In the genomic region with DNA sequence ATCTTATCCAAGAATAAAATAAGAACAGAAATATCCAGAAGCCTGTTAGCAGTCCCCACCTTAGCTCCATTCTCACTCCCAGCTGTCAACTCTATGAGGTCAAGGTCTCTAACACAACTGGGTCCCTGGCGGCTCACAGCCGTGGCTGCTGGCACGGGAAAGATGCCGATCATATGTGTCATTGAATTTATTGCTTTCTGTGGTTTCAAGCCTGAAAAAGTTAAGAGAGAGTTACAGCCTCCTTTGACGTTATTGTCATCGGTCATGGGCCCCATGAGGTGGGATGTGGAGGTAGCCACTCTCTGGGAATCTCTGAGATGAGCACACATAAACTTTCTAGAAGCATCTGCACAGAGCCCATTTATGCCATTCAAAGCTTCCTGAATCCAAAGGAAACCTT, we compare ENCODE assay signal across 9 cellular contexts. TPM values are rescaled to one million over a fixed set of nuclear protein-coding genes. Genes with fewer than 3 reads are reported as not detected.
A peak's percentile ranks its signal among the peaks of the same experiment; 100 is the strongest.
DNase-seq lines count a peak whose midpoint lies in the region; ATAC-seq and TF ChIP-seq lines count a peak whose summit lies in the region.
"Had no signal": no experiment of that assay in that cellular context is flagged by ENCODE, and none has a peak within 500 bp of the region (broad histone marks: within the 10 kb centered on the region; RNA-seq: fewer than 3 reads in every experiment).

No MANE protein-coding gene starts in this region.

- H3K9me3 ChIP-seq in thoracic aorta, result no peaks in the 10 kb centered on the region

- H3K27ac ChIP-seq in foreskin keratinocyte, result peak overlapping the region; percentile 97
- peak overlapping the region; percentile 69 to 81 for H3K27ac ChIP-seq in thoracic aorta
- H3K27ac ChIP-seq: neural progenitor cell had no signal

- H3K27me3 ChIP-seq in foreskin keratinocyte (no peaks in the 10 kb centered on the region), thoracic aorta (replicated peaks; ENCODE audit: insufficient read depth) (no peaks in the 10 kb centered on the region)
- H3K27me3 ChIP-seq: neural progenitor cell had no signal

- ATAC-seq in foreskin keratinocyte (peak; percentile 83), thoracic aorta (ENCODE audit: insufficient number of reproducible peaks, low FRiP score, low read depth) (peak; percentile 41), GM21825 (IDR thresholded peaks at IDR 0.05; ENCODE audit: unreplicated experiment) (no peak)

- H3K4me3 ChIP-seq in thoracic aorta, result peak overlapping the region; percentile 3
- H3K4me3 ChIP-seq: neural progenitor cell had no signal

- DNase-seq in HPDE6-E6E7 (ENCODE audit: extremely low spot score) (peak; percentile 43), T1000 (lab: John Stamatoyannopoulos, UW) (peak; percentile 80), foreskin keratinocyte (peak; percentile 93 to 97), thoracic aorta (ENCODE audit: low spot score) (no peak), hippocampal formation (lab: John Stamatoyannopoulos, UW) (no peak), SKM-1 (lab: John Stamatoyannopoulos, UW; ENCODE audit: unreplicated experiment) (no peak)
- DNase-seq in stimulated activated CD4-positive, alpha-beta T cell treated with anti-CD3 and anti-CD28 coated beads, Interleukin-4, amount 100 ng/mL, for 24 hours, result no peak

- H3K4me1 ChIP-seq in foreskin keratinocyte (peaks cover 32% of the 10 kb centered on the region), thoracic aorta (ENCODE audit: control insufficient read depth in 1 of 2, low read depth in 2 of 2) (peaks cover 10 to 32% of the 10 kb centered on the region in 2 donors)
- H3K4me1 ChIP-seq: neural progenitor cell had no signal

- no peak for TF ChIP-seq CTCF in foreskin keratinocyte (conservative IDR thresholded peaks at IDR 0.05)
- TF ChIP-seq CTCF in thoracic aorta (IDR thresholded peaks at IDR 0.05), result no peak

- no peaks in the 10 kb centered on the region for H3K36me3 ChIP-seq in thoracic aorta
- H3K36me3 ChIP-seq: neural progenitor cell had no signal

RNA-seq across cellular contexts. Expression of a gene that starts 28.7 kb away (rescaled TPM):
- total RNA-seq in foreskin keratinocyte (0.24 and 0.35 TPM in 2 replicates), thoracic aorta (10 to 100 TPM; 25.7 to 28.7 TPM)
- polyA plus RNA-seq in foreskin keratinocyte, result 0.09 and 0.39 TPM in 2 replicates

Comparison
In these comparisons a context has a peak if more than half of its experiments do, and no peak if none do; other contexts are left out.
1. DNase-seq: peak in HPDE6-E6E7 (single experiment), T1000 (single experiment) and foreskin keratinocyte (2 of 2); none in thoracic aorta (single experiment), stimulated activated CD4-positive, alpha-beta T cell treated with anti-CD3 and anti-CD28 coated beads, Interleukin-4, amount 100 ng/mL, for 24 hours (single experiment), hippocampal formation (0 of 2) and SKM-1 (single experiment).
2. RNA of a gene that starts 28.7 kb away (total RNA-seq): 25.7 to 28.7 TPM in thoracic aorta; 0.24 to 0.35 TPM in foreskin keratinocyte; every median in the first group is over 10 times any median in the second.